ENCODE assay signal across 8 cellular contexts in the genomic region with DNA sequence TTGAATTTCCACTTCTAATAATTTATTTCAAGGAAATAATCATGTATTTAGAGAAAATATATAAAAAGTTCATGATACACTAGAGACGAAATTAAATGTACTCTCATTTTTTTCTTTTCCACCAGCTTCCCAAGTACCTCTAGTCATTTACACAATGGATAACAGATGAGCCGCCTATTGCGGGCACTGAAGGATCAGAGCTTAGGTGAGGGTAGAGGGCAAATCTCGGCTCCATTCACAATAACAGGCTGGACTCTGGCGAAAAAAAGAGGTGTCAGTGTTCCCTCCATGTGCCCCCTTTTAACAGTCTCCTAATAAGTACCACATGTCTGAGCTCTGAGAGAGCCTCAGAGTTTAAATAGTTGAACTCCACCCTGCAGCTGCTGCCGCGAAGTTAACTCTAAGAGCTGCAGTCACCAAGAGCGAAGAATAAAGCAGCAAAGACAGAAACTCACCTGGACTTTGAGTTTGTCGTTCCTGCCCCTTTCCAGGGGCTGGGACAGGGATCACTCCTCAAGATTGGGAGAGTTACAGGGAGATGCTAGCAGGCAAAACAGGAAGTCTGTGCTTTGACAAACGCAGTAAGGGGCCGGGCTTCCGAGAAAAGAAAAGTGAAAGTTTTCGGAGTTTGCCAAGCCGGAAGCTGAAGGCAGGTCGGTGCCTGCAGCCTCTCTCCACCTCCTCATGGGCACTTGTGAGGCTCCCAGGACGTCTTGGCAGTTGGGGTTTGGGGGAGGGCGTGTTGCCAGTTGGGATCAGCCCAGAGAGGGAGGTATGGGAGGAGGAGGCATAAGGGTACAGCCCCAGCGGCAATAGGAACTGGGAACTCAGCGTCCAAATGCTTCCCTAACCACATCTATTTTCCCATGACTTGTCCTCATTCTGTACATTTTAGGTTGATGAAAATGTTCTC. TPM values are rescaled to one million over a fixed set of nuclear protein-coding genes. Genes with fewer than 3 reads are reported as not detected.
DNase-seq lines count a peak whose midpoint lies in the region; ATAC-seq, FAIRE-seq and TF ChIP-seq lines count a peak whose summit lies in the region.

Gene SP110 (minus strand): TSS at position 566 of the 913 bp plus-strand sequence. CDS start 3,057 bp downstream, outside the sequence.

- TF ChIP-seq POLR2A in endothelial cell of umbilical vein (IDR thresholded peaks at IDR 0.05; ENCODE audit: low read depth, low read length): peak; percentile 47

- no peaks in the 10 kb centered on the region for H3K36me3 ChIP-seq in endothelial cell of umbilical vein (ENCODE audit: control insufficient read depth in 2 of 2, extremely low read depth in 1 of 2, insufficient read depth in 2 of 2, low read length in 2 of 2)

- H3K9me1 ChIP-seq in endothelial cell of umbilical vein (replicated peaks; ENCODE audit: control insufficient read depth, extremely low read depth, insufficient read depth, low read length): no peaks in the 10 kb centered on the region

- no peaks in the 10 kb centered on the region for H4K20me1 ChIP-seq in endothelial cell of umbilical vein (replicated peaks; ENCODE audit: control insufficient read depth, extremely low read depth, insufficient read depth, low read length)

- POLR2A ChIA-PET in endothelial cell of umbilical vein (lab: Charles Lee): no interaction called here

- dilution Hi-C loops in endothelial cell of umbilical vein (cut with MboI; ENCODE audit: extremely low pct_ligation_motif_present, low sequenced_read_pairs): no loop called here

- H3K27me3 ChIP-seq in endothelial cell of umbilical vein (ENCODE audit: control insufficient read depth in 2 of 2, insufficient read depth in 2 of 2, low read length in 2 of 2): no peaks in the 10 kb centered on the region

- BruUV-seq in endothelial cell of umbilical vein (replicated peaks; lab: Mats Ljungman, UMichigan): TSS peak; percentile 58

- peak; percentile 69 for DNase-seq in activated gamma-delta T cell treated with Interleukin-2 at 50 U/mL for 16 hours
- no peak for DNase-seq in activated gamma-delta T cell (lab: John Stamatoyannopoulos, UW)
- DNase-seq in NOMO-1 (lab: John Stamatoyannopoulos, UW; ENCODE audit: unreplicated experiment in 2 of 2): peak; percentile 87 to 89
- DNase-seq in activated CD8-positive, alpha-beta memory T cell treated with anti-CD3 and anti-CD28 coated beads, Interleukin-2, amount 50 U/mL, for 1 hour (ENCODE audit: extremely low read depth): peak; percentile 31
- DNase-seq in endothelial cell of umbilical vein (ENCODE audit: low read depth, low spot score): peak; percentile 81
- peak; percentile 4 for DNase-seq in middle frontal gyrus (ENCODE audit: extremely low spot score, low spot score)
- peak; percentile 49 to 61 for DNase-seq in stimulated activated CD8-positive, alpha-beta memory T cell treated with anti-CD3 and anti-CD28 coated beads, Interleukin-2, amount 100 ng/mL, for 48 hours (ENCODE audit: low read depth in 2 of 2)

- H2AFZ ChIP-seq in endothelial cell of umbilical vein (ENCODE audit: low read depth, low read length): peak within 1 kb of the TSS; percentile 82

- intact Hi-C loops in endothelial cell of umbilical vein (cut with micrococcal nuclease): loop anchor here (5.0 kb wide), 2 partner anchors 108 to 188 kb away; partner anchors contain the start of gene SP140L

- ATAC-seq in HG03025 (IDR thresholded peaks at IDR 0.05; ENCODE audit: low FRiP score, unreplicated experiment): peak; percentile 73

- H3K79me2 ChIP-seq in endothelial cell of umbilical vein (ENCODE audit: control insufficient read depth, insufficient read depth, low read length): no peaks in the 10 kb centered on the region

- H3K4me2 ChIP-seq in endothelial cell of umbilical vein (ENCODE audit: insufficient read depth, low read length): peak within 1 kb of the TSS; percentile 75

- peak; percentile 97 for FAIRE-seq in endothelial cell of umbilical vein (lab: Jason Lieb, UNC)

- H3K9me3 ChIP-seq in endothelial cell of umbilical vein (replicated peaks; ENCODE audit: control insufficient read depth, insufficient read depth, low read length): no peaks in the 10 kb centered on the region

- H3K4me3 ChIP-seq in endothelial cell of umbilical vein (replicated peaks in 1 of 3; ENCODE audit: insufficient read depth in 1 of 3, low read depth in 1 of 3, low read length in 3 of 3): peak within 1 kb of the TSS; percentile 60 to 85 (median 70)

- no peak for TF ChIP-seq CTCF in endothelial cell of umbilical vein (IDR thresholded peaks at IDR 0.05; ENCODE audit: extremely low read depth in 1 of 2, insufficient read depth in 1 of 2, low read depth in 1 of 2, low read length in 2 of 2)

- CTCF ChIA-PET in endothelial cell of umbilical vein (lab: Charles Lee): interaction anchor here (1.2 to 1.8 kb wide), 4 partner anchors 11 to 199 kb away, joined by 3 to 6 read pairs (median 4); no protein-coding TSS in a partner anchor

- peak within 1 kb of the TSS; percentile 68 for H3K9ac ChIP-seq in endothelial cell of umbilical vein (replicated peaks; ENCODE audit: extremely low read depth, insufficient read depth, low read length)

- peak within 1 kb of the TSS; percentile 11 for H3K27ac ChIP-seq in endothelial cell of umbilical vein (ENCODE audit: insufficient read depth, low read depth, low read length)

- H3K4me1 ChIP-seq in endothelial cell of umbilical vein (ENCODE audit: control insufficient read depth, extremely low read depth, insufficient read depth, low read length): peaks cover 6% of the 10 kb centered on the region

TF ChIP-seq in endothelial cell of umbilical vein, 7 proteins besides CTCF, POLR2A, EP300 and RAD21:
- TF ChIP-seq GATA2 (IDR thresholded peaks at IDR 0.05; ENCODE audit: insufficient read depth, insufficient read length, low read depth, low read length): no peak
- no peak for TF ChIP-seq JUN (IDR thresholded peaks at IDR 0.05; ENCODE audit: borderline replicate concordance, insufficient read depth, insufficient read length, low read depth)

RNA-seq across cellular contexts. Expression of gene SP110, which starts in this region (rescaled TPM):
- total RNA-seq in endothelial cell of umbilical vein: 10.7 and 11.6 TPM in 2 replicates
- polyA plus RNA-seq in endothelial cell of umbilical vein: 9.0 and 10.2 TPM in 2 replicates
- polyA plus RNA-seq in endothelial cell of umbilical vein (2011; cell fraction: cytosol; rRNA removed): 6.8 and 8.0 TPM in 2 replicates
- 9.1 and 10.4 TPM in 2 replicates for polyA plus RNA-seq in endothelial cell of umbilical vein (2011; cell fraction: nucleus; rRNA removed)
- polyA plus RNA-seq in endothelial cell of umbilical vein (2012): 12.9 and 14.5 TPM in 2 replicates
- polyA minus RNA-seq in endothelial cell of umbilical vein: 9.0 and 13.4 TPM in 2 replicates
- polyA minus RNA-seq in endothelial cell of umbilical vein (2011; cell fraction: cytosol; rRNA and poly(A)+ RNA removed): 1.7 TPM
- polyA minus RNA-seq in endothelial cell of umbilical vein (2011; cell fraction: nucleus; rRNA and poly(A)+ RNA removed): 10.2 and 13.1 TPM in 2 replicates
